In the genomic region with DNA sequence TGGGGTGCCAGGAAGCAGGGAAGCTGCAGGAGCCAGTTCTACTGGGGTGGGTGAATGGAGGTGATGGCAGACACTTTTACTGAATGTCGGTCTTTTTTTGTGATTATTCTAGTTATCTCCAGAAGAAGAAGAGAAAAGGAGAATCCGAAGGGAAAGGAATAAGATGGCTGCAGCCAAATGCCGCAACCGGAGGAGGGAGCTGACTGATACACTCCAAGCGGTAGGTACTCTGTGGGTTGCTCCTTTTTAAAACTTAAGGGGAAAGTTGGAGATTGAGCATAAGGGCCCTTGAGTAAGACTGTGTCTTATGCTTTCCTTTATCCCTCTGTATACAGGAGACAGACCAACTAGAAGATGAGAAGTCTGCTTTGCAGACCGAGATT, we compare ENCODE assay signal across 1 cellular context.
TF ChIP-seq lines count a peak whose summit lies in the region.

No MANE protein-coding gene starts in this region.

TF ChIP-seq in H1, 55 proteins besides CTCF, POLR2A, EP300 and RAD21:
- peak; percentile 5; the same call in 1 of the 2 replicates for TF ChIP-seq POLR2AphosphoS5 (IDR thresholded peaks at IDR 0.05; ENCODE audit: low read depth, low read length)
- TF ChIP-seq RXRA (IDR thresholded peaks at IDR 0.05; ENCODE audit: insufficient read depth, low read depth, low read length): no peak
- no peak for TF ChIP-seq CBX5 (IDR thresholded peaks at IDR 0.05; ENCODE audit: low read depth, low read length)
- TF ChIP-seq TBP (IDR thresholded peaks at IDR 0.05; ENCODE audit: low read depth, low read length): no peak; the same call in 1 of the 2 replicates
- TF ChIP-seq TAF7 (optimal IDR thresholded peaks at IDR 0.05; ENCODE audit: borderline replicate concordance, low read depth, low read length): peak; percentile 53
- no peak for TF ChIP-seq SUZ12 (IDR thresholded peaks at IDR 0.05; ENCODE audit: low read length)
- no peak for TF ChIP-seq TAF1 (IDR thresholded peaks at IDR 0.05; ENCODE audit: low read depth, low read length)
- TF ChIP-seq, protein P1, sequence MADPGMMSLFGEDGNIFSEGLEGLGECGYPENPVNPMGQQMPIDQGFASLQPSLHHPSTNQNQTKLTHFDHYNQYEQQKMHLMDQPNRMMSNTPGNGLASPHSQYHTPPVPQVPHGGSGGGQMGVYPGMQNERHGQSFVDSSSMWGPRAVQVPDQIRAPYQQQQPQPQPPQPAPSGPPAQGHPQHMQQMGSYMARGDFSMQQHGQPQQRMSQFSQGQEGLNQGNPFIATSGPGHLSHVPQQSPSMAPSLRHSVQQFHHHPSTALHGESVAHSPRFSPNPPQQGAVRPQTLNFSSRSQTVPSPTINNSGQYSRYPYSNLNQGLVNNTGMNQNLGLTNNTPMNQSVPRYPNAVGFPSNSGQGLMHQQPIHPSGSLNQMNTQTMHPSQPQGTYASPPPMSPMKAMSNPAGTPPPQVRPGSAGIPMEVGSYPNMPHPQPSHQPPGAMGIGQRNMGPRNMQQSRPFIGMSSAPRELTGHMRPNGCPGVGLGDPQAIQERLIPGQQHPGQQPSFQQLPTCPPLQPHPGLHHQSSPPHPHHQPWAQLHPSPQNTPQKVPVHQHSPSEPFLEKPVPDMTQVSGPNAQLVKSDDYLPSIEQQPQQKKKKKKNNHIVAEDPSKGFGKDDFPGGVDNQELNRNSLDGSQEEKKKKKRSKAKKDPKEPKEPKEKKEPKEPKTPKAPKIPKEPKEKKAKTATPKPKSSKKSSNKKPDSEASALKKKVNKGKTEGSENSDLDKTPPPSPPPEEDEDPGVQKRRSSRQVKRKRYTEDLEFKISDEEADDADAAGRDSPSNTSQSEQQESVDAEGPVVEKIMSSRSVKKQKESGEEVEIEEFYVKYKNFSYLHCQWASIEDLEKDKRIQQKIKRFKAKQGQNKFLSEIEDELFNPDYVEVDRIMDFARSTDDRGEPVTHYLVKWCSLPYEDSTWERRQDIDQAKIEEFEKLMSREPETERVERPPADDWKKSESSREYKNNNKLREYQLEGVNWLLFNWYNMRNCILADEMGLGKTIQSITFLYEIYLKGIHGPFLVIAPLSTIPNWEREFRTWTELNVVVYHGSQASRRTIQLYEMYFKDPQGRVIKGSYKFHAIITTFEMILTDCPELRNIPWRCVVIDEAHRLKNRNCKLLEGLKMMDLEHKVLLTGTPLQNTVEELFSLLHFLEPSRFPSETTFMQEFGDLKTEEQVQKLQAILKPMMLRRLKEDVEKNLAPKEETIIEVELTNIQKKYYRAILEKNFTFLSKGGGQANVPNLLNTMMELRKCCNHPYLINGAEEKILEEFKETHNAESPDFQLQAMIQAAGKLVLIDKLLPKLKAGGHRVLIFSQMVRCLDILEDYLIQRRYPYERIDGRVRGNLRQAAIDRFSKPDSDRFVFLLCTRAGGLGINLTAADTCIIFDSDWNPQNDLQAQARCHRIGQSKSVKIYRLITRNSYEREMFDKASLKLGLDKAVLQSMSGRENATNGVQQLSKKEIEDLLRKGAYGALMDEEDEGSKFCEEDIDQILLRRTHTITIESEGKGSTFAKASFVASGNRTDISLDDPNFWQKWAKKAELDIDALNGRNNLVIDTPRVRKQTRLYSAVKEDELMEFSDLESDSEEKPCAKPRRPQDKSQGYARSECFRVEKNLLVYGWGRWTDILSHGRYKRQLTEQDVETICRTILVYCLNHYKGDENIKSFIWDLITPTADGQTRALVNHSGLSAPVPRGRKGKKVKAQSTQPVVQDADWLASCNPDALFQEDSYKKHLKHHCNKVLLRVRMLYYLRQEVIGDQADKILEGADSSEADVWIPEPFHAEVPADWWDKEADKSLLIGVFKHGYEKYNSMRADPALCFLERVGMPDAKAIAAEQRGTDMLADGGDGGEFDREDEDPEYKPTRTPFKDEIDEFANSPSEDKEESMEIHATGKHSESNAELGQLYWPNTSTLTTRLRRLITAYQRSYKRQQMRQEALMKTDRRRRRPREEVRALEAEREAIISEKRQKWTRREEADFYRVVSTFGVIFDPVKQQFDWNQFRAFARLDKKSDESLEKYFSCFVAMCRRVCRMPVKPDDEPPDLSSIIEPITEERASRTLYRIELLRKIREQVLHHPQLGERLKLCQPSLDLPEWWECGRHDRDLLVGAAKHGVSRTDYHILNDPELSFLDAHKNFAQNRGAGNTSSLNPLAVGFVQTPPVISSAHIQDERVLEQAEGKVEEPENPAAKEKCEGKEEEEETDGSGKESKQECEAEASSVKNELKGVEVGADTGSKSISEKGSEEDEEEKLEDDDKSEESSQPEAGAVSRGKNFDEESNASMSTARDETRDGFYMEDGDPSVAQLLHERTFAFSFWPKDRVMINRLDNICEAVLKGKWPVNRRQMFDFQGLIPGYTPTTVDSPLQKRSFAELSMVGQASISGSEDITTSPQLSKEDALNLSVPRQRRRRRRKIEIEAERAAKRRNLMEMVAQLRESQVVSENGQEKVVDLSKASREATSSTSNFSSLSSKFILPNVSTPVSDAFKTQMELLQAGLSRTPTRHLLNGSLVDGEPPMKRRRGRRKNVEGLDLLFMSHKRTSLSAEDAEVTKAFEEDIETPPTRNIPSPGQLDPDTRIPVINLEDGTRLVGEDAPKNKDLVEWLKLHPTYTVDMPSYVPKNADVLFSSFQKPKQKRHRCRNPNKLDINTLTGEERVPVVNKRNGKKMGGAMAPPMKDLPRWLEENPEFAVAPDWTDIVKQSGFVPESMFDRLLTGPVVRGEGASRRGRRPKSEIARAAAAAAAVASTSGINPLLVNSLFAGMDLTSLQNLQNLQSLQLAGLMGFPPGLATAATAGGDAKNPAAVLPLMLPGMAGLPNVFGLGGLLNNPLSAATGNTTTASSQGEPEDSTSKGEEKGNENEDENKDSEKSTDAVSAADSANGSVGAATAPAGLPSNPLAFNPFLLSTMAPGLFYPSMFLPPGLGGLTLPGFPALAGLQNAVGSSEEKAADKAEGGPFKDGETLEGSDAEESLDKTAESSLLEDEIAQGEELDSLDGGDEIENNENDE (IDR thresholded peaks at IDR 0.05; ENCODE audit: insufficient replicate concordance, low read length): peak; percentile 58
- no peak for TF ChIP-seq MAFK (IDR thresholded peaks at IDR 0.05; ENCODE audit: low read depth, low read length)
- no peak for TF ChIP-seq KDM5A (IDR thresholded peaks at IDR 0.05; ENCODE audit: low read length)
- no peak for TF ChIP-seq RNF2 (IDR thresholded peaks at IDR 0.05; ENCODE audit: borderline replicate concordance, low read depth, low read length, missing control alignments, poor library complexity, severe bottlenecking)
- TF ChIP-seq RFX5 (IDR thresholded peaks at IDR 0.05; ENCODE audit: borderline replicate concordance, low read depth, low read length): no peak
- peak; percentile 5; the same call in 1 of the 2 replicates for TF ChIP-seq YY1 (IDR thresholded peaks at IDR 0.05; ENCODE audit: low read depth, low read length)
- TF ChIP-seq SP1 (IDR thresholded peaks at IDR 0.05; ENCODE audit: low read depth, low read length): 0 out of 2 replicates have a peak, but pooled peaks have one; percentile 4
- TF ChIP-seq POU5F1 (IDR thresholded peaks at IDR 0.05; ENCODE audit: low read depth, low read length): 0 out of 2 replicates have a peak, but pooled peaks have one; percentile 19
- no peak for TF ChIP-seq EGR1 (IDR thresholded peaks at IDR 0.05; ENCODE audit: borderline replicate concordance, low read depth, low read length)
- TF ChIP-seq, protein P2, sequence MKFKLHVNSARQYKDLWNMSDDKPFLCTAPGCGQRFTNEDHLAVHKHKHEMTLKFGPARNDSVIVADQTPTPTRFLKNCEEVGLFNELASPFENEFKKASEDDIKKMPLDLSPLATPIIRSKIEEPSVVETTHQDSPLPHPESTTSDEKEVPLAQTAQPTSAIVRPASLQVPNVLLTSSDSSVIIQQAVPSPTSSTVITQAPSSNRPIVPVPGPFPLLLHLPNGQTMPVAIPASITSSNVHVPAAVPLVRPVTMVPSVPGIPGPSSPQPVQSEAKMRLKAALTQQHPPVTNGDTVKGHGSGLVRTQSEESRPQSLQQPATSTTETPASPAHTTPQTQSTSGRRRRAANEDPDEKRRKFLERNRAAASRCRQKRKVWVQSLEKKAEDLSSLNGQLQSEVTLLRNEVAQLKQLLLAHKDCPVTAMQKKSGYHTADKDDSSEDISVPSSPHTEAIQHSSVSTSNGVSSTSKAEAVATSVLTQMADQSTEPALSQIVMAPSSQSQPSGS (IDR thresholded peaks at IDR 0.05; ENCODE audit: low read length): no peak
